In the genomic region with DNA sequence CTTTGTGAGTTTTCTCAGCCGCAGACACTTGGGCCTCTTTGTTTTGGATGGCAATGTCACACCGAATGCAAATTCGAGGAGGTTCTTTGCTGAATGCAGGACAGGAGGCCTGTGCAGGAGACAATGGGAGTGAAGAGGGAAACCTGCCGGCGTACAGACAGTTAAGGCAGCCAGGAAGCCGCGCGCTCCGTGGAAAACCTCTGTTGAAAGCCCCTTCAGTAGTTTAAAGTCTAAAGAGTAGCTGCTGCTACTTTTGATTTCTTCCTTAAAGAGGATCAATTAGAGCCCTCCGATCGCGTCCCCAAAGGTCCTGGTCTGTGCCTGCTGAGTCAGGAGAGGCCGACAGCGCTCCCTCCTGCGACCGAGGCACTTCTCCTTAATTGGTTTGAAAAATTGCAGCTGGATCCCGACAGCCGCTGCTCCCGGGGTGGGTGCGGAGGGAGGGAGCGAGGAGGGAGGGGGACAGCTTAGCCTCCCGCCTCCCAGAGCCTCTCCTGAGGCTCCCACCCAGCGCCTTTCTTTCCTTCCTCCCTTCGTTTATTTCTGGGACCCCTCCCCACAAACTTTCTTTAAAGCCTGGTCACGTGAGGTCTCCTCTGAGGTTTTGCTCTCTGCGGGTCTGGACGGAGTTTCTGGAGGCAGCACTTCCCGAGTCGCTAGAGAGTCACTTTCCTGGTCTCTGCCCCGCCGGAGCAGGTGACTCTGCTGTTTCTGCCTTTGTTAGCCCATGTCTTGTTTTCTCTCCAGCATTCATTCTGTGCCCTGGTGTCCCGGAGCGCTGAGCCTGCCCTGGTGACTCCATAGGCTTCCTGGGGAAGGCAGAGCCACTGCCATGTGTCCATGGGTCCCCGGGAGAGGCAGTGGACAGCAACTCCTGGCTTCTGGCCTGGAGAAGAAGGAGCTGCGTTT, we compare ENCODE assay signal across 1 cellular context.
TF ChIP-seq lines count a peak whose summit lies in the region.

No MANE protein-coding gene starts in this region.

TF ChIP-seq in SK-N-SH, 30 proteins besides CTCF, POLR2A, EP300 and RAD21 (continued from another document):
- TF ChIP-seq, protein P1, sequence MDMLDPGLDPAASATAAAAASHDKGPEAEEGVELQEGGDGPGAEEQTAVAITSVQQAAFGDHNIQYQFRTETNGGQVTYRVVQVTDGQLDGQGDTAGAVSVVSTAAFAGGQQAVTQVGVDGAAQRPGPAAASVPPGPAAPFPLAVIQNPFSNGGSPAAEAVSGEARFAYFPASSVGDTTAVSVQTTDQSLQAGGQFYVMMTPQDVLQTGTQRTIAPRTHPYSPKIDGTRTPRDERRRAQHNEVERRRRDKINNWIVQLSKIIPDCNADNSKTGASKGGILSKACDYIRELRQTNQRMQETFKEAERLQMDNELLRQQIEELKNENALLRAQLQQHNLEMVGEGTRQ (IDR thresholded peaks at IDR 0.05; ENCODE audit: borderline replicate concordance, low read depth, low read length): no peak
- TF ChIP-seq ELF1 (IDR thresholded peaks at IDR 0.05) (no peak), RFX5 (IDR thresholded peaks at IDR 0.05; ENCODE audit: low read length) (no peak), GATA2 (CRISPR knock-in tag; IDR thresholded peaks at IDR 0.05) (no peak), SIN3A (IDR thresholded peaks at IDR 0.05; ENCODE audit: borderline replicate concordance, low read depth, low read length) (no peak), MEF2A (IDR thresholded peaks at IDR 0.05; ENCODE audit: borderline replicate concordance, low read depth) (no peak), FOSL2 (IDR thresholded peaks at IDR 0.05; ENCODE audit: borderline replicate concordance, low read depth) (no peak)
- TF ChIP-seq, protein P2, sequence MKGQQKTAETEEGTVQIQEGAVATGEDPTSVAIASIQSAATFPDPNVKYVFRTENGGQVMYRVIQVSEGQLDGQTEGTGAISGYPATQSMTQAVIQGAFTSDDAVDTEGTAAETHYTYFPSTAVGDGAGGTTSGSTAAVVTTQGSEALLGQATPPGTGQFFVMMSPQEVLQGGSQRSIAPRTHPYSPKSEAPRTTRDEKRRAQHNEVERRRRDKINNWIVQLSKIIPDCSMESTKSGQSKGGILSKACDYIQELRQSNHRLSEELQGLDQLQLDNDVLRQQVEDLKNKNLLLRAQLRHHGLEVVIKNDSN (IDR thresholded peaks at IDR 0.05; ENCODE audit: borderline replicate concordance, low read depth): no peak
TF ChIP-seq in SK-N-SH: peak in this region for 0.
